12 cellular contexts compared by ENCODE assay signal in the genomic region with DNA sequence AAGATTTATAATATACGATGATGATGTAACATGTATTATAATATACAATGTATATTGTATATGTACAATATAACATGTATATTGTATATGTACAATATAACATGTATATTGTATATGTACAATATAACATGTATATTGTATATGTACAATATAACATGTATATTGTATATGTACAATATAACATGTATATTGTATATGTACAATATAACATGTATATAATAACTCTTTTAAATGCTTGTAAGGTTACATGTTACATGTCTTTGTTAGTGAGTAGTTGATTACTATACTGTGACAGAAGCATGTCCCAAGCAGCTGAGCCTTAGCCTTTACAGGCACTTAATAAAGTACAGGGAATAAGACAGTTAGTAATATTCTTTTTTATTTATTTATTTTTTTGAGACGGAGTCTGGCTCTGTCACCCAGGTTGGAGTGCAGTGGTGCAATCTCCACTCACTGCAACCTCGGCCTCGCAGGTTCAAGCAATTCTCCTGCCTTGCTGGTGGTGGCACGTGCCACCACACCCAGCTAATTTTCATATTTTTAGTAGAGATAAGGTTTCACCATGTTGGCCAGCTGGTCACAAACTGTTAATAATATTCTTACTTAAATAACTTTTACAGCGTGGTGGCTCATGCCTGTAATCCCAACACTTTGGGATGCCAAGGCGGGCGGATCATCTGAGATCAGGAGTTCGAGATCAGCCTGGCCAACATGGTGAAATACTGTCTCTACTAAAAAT. TPM values are rescaled to one million over a fixed set of nuclear protein-coding genes. Genes with fewer than 3 reads are reported as not detected.
"Had no signal": no experiment of that assay in that cellular context is flagged by ENCODE, and none has a peak within 500 bp of the region (broad histone marks: within the 10 kb centered on the region; RNA-seq: fewer than 3 reads in every experiment).

No MANE protein-coding gene starts in this region.

RNA-seq across cellular contexts. Expression of a gene that starts 11.9 kb away (rescaled TPM):
- total RNA-seq: stomach, subcutaneous adipose tissue, suprapubic skin, temporal lobe, thoracic aorta, tibial nerve, upper lobe of left lung, upper lobe of right lung, ureter, urinary bladder, uterus, vagina had no signal
- polyA plus RNA-seq: stomach had no signal
